8 cellular contexts compared by ENCODE assay signal in the genomic region with DNA sequence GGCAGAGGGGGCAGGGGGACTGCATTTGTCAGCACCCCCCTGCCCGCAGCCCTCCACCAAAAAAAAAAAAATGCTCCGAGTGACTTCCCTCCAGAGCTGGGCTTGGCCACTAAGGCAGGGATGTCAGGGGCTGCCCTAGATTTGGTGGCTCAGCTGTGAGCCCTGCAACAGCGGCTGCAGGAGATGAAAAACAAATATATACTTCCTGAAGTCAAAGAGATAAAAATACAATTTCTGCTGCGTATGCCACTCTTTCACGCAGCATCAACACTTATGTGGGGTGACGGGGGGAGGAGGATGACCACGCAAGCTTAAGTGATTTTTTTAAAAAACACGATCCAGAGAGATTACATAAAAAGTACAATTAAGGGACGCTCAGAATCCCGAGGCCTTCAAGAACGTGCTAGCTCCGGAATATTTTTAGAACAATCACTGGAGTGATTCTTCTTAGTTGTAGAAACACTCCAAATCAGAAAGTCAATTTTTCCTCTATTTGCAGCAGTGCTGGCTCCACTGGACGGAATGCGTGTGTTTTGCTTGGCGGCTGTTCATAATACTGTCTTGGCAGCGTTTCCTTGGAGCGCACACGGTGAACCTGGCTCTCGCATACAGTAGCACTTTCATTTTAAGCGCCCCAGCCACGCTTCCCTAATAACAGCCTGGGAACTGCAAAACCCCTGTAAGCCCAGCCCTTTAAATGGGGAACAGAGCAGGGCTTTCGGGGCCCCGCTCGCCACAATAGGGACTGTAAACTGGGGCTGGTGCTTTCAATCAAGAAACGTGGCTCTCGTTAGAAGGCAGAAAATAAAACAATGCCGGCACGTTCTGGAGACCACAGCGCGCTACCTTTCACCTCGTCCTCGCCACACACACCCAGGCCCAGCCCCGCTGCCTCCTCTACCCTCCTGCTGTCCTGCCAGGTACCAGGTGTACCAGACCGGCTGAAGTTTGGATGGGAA.
A peak's percentile ranks its signal among the peaks of the same experiment; 100 is the strongest.
DNase-seq lines count a peak whose midpoint lies in the region; ATAC-seq and TF ChIP-seq lines count a peak whose summit lies in the region.

No MANE protein-coding gene starts in this region.

- H3K36me3 ChIP-seq in MG63 (no peaks in the 10 kb centered on the region), heart left ventricle (no peaks in the 10 kb centered on the region), skeletal muscle satellite cell (ENCODE audit: insufficient read depth, low read length) (no peaks in the 10 kb centered on the region)

- no peak for TF ChIP-seq POLR2A in heart left ventricle (IDR thresholded peaks at IDR 0.05)

- H3K27me3 Mint-ChIP-seq in activated naive CD4-positive, alpha-beta T cell treated with anti-CD3 and anti-CD28 coated beads, Interleukin-2, amount 50 U/mL, for 24 hours: no peaks in the 10 kb centered on the region

- TF ChIP-seq CTCF in heart left ventricle (IDR thresholded peaks at IDR 0.05): no peak

- intact Hi-C loops in heart left ventricle (cut with DNase I): no loop called here

- ATAC-seq in heart left ventricle: peak; percentile 83 to 93 (median 90)
- ATAC-seq in HG02610 (IDR thresholded peaks at IDR 0.05; ENCODE audit: unreplicated experiment): no peak

- no peaks in the 10 kb centered on the region for H3K27me3 ChIP-seq in MG63
- H3K27me3 ChIP-seq in heart left ventricle: peaks cover 0 to 4% (median 0%) of the 10 kb centered on the region in 9 donors
- no peaks in the 10 kb centered on the region for H3K27me3 ChIP-seq in skeletal muscle satellite cell (ENCODE audit: control insufficient read depth, insufficient read depth, low read length)

- no peaks in the 10 kb centered on the region for H3K9me3 Mint-ChIP-seq in activated naive CD4-positive, alpha-beta T cell treated with anti-CD3 and anti-CD28 coated beads, Interleukin-2, amount 50 U/mL, for 24 hours

- H3K27ac Mint-ChIP-seq in activated naive CD4-positive, alpha-beta T cell treated with anti-CD3 and anti-CD28 coated beads, Interleukin-2, amount 50 U/mL, for 24 hours: peak overlapping the region; percentile 99

- peaks cover 93% of the 10 kb centered on the region for H3K4me1 Mint-ChIP-seq in activated naive CD4-positive, alpha-beta T cell treated with anti-CD3 and anti-CD28 coated beads, Interleukin-2, amount 50 U/mL, for 24 hours

- peak overlapping the region; percentile 97 for H3K4me3 Mint-ChIP-seq in activated naive CD4-positive, alpha-beta T cell treated with anti-CD3 and anti-CD28 coated beads, Interleukin-2, amount 50 U/mL, for 24 hours

- peak overlapping the region; percentile 35 for H3K4me3 ChIP-seq in MG63
- H3K4me3 ChIP-seq in heart left ventricle: peak overlapping the region in 11 of 12 donors; percentile 12 to 53 (median 38)
- H3K4me3 ChIP-seq in skeletal muscle satellite cell (ENCODE audit: low read length): peak overlapping the region; percentile 7

- WGBS in heart left ventricle, 4 donors: 22 to 35% (median 29%) methylated on average over 34 of the region's 34 CpGs

- H3K36me3 Mint-ChIP-seq in activated naive CD4-positive, alpha-beta T cell treated with anti-CD3 and anti-CD28 coated beads, Interleukin-2, amount 50 U/mL, for 24 hours: peaks cover 4% of the 10 kb centered on the region

- H3K9me3 ChIP-seq in MG63 (no peaks in the 10 kb centered on the region), heart left ventricle (no peaks in the 10 kb centered on the region), skeletal muscle satellite cell (replicated peaks; ENCODE audit: low read length) (no peaks in the 10 kb centered on the region)

- H3K4me1 ChIP-seq in heart left ventricle (peaks cover 0 to 25% (median 14%) of the 10 kb centered on the region in 12 donors), skeletal muscle satellite cell (ENCODE audit: control insufficient read depth, insufficient read depth, low read length) (no peaks in the 10 kb centered on the region)

- peak overlapping the region; percentile 39 for H3K4me2 ChIP-seq in skeletal muscle satellite cell (ENCODE audit: low read length)

- H3K9ac ChIP-seq in skeletal muscle satellite cell (ENCODE audit: low read depth, low read length): no peak overlapping the region

- DNase-seq in AG20443 (ENCODE audit: low spot score): peak; percentile 61
- DNase-seq in MG63: peak; percentile 64
- peak in 4 of 5 donors; percentile 38 to 69 (median 58) for DNase-seq in heart left ventricle
- DNase-seq in HuH-7 (ENCODE audit: low spot score): no peak
- no peak for DNase-seq in HUDEP-2 (lab: John Stamatoyannopoulos, UW; ENCODE audit: unreplicated experiment in 76 of 76)

- H3K27ac ChIP-seq in heart left ventricle: peak overlapping the region in 5 of 12 donors; percentile 24 to 57 (median 42)

Comparison
In these comparisons a context has a peak if more than half of its experiments do, and no peak if none do; other contexts are left out.
1. DNase-seq: peak in AG20443 (single experiment), MG63 (single experiment) and heart left ventricle (4 of 5); none in HuH-7 (single experiment) and HUDEP-2 (0 of 76).
2. Peak in every context shown above with its lines, with median percentiles within 50 percentile points of each other: H3K4me3 ChIP-seq.